In the genomic region with DNA sequence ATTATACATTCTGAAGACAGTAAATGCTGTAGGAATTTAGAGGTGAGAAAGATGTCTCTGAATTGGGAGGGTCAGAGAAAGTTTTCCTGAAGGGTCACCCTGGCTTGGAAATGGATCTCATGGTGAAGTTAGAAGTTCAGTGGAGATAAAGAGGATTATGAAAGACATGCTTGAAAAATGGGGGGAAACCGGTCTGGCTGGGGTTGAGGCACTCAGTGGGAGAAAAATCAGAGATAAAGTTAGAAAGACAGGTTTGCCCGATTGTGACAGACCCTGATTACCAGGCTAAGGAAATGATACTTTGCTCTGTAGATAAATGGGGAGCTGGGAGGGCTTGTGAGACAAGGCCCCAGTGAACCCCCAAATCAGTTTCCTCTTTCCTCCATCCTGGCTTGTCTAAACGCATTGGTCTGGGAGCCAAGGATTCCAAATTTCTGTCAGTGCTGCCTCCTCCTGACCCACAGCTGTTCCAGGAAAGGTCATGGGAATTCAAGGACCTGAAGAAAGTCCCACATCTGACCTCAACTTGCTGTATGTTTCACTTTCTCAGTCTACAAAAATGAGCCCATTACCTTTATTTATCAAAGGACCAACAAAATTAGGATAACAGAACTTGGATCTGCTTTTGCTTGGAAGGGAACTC, we compare ENCODE assay signal across 11 cellular contexts. TPM values are rescaled to one million over a fixed set of nuclear protein-coding genes. Genes with fewer than 3 reads are reported as not detected.
DNase-seq lines count a peak whose midpoint lies in the region; ATAC-seq and TF ChIP-seq lines count a peak whose summit lies in the region.
"Had no signal": no experiment of that assay in that cellular context is flagged by ENCODE, and none has a peak within 500 bp of the region (broad histone marks: within the 10 kb centered on the region; RNA-seq: fewer than 3 reads in every experiment).

No MANE protein-coding gene starts in this region.

- no peak for TF ChIP-seq CTCF in PC-9 (conservative IDR thresholded peaks at IDR 0.05)
- TF ChIP-seq CTCF in heart right ventricle (IDR thresholded peaks at IDR 0.05) = peak in 3 of 9 donors; percentile 12 to 25 (median 17)
- no peak for TF ChIP-seq CTCF in parathyroid adenoma (IDR thresholded peaks at IDR 0.05)
- TF ChIP-seq CTCF in GM13977 (IDR thresholded peaks at IDR 0.05; ENCODE audit: extremely low read depth, insufficient read depth, missing control alignments) = no peak
- no peak for TF ChIP-seq CTCF in foreskin fibroblast (IDR thresholded peaks at IDR 0.05; ENCODE audit: low read depth, low read length)

- H3K4me2 ChIP-seq in PC-9 (0 out of 2 replicates have a peak overlapping the region, but pooled peaks have one; percentile 16), parathyroid adenoma (ENCODE audit: low read length) (no peak overlapping the region)

- no TSS peak for BruUV-seq in PC-9 (replicated peaks; lab: Mats Ljungman, UMichigan)

- H3K36me3 ChIP-seq in PC-9 (ENCODE audit: low read depth) (no peaks in the 10 kb centered on the region), heart right ventricle (no peaks in the 10 kb centered on the region), parathyroid adenoma (ENCODE audit: control insufficient read depth, insufficient read depth, low read length) (no peaks in the 10 kb centered on the region)

- H3K9me3 ChIP-seq in PC-9 (ENCODE audit: insufficient read depth, low read depth) (no peaks in the 10 kb centered on the region), heart right ventricle (no peaks in the 10 kb centered on the region), parathyroid adenoma (ENCODE audit: control insufficient read depth, low read length) (no peaks in the 10 kb centered on the region)

- WGBS in heart right ventricle, 2 donors = 17 to 34% methylated on average over 3 of the region's 3 CpGs

- no peaks in the 10 kb centered on the region for H4K20me1 ChIP-seq in PC-9 (ENCODE audit: insufficient read depth)

- intact Hi-C loops in PC-9 (cut with micrococcal nuclease; ENCODE audit: unreplicated experiment) (no loop called here), heart right ventricle (cut with DNase I) (loop anchor here in 5 of 10 donors (1.0 to 2.0 kb wide), 5 partner anchors 13 to 182 kb away; a partner anchor contains a TSS)

- in situ Hi-C loops in GM13977 (cut with MboI; ENCODE audit: low pct_unique_long_range_greater_than_20kb, low sequenced_read_pairs, unreplicated experiment) = no loop called here

- ATAC-seq in heart right ventricle = peak; percentile 23 to 61 (median 44)

- H3K4me3 ChIP-seq in PC-9 = no peak overlapping the region
- H3K4me3 ChIP-seq in heart right ventricle = peak overlapping the region in 2 of 10 donors; percentile 13 to 19
- H3K4me3 ChIP-seq in parathyroid adenoma (ENCODE audit: low read depth, low read length) = no peak overlapping the region
- H3K4me3 ChIP-seq in foreskin fibroblast (ENCODE audit: low read depth in 1 of 2, low read length in 2 of 2) = no peak overlapping the region

- H2AFZ ChIP-seq in PC-9 (no peak overlapping the region), parathyroid adenoma (peak overlapping the region; percentile 61)

- no peaks in the 10 kb centered on the region for H3K9me2 ChIP-seq in PC-9 (ENCODE audit: insufficient read depth)

- no peaks in the 10 kb centered on the region; the same call in 1 of the 2 replicates for H3K27me3 ChIP-seq in PC-9 (ENCODE audit: insufficient read depth, low read depth)
- H3K27me3 ChIP-seq in heart right ventricle = no peaks in the 10 kb centered on the region
- H3K27me3 ChIP-seq in parathyroid adenoma (ENCODE audit: control insufficient read depth, insufficient read depth, low read length) = no peaks in the 10 kb centered on the region

- DNase-seq in PC-9 = peak in 1 of 2 experiments; percentile 35
- peak in 1 of 2 donors; percentile 42 for DNase-seq in heart right ventricle
- no peak for DNase-seq in GM13977 (ENCODE audit: low spot score)
- DNase-seq in foreskin fibroblast = no peak
- no peak for DNase-seq in stimulated activated CD4-positive, alpha-beta T cell treated with anti-CD3 and anti-CD28 coated beads, Interleukin-1b, Interleukin-23, amount 100 ng/mL, for 48 hours
- DNase-seq: activated T-cell treated with anti-CD3 and anti-CD28 coated beads for 4 hours, cerebellar nuclear complex, NCI-H1105 treated with DMSO at 0.1 percent for 48 hours, T-helper 2 cell had no signal

- no peak overlapping the region for H3K9ac ChIP-seq in parathyroid adenoma

- H3F3A ChIP-seq in PC-9 (ENCODE audit: insufficient read depth, low read depth) = peaks cover 2% of the 10 kb centered on the region; the same call in 1 of the 2 replicates

- peaks cover 3% of the 10 kb centered on the region for H3K4me1 ChIP-seq in PC-9 (replicated peaks; ENCODE audit: insufficient read depth)
- peaks cover 13 to 44% (median 30%) of the 10 kb centered on the region in 9 donors for H3K4me1 ChIP-seq in heart right ventricle
- peaks cover 61% of the 10 kb centered on the region for H3K4me1 ChIP-seq in parathyroid adenoma

- H3K79me2 ChIP-seq in PC-9 (ENCODE audit: low read depth) (no peaks in the 10 kb centered on the region), parathyroid adenoma (no peaks in the 10 kb centered on the region)

- CTCF ChIA-PET in PC-9 (lab: Charles Lee) = no interaction called here

- POLR2A ChIA-PET in PC-9 (lab: Charles Lee; ENCODE audit: unreplicated experiment) = no interaction called here

- H3K27ac ChIP-seq in PC-9 (no peak overlapping the region), heart right ventricle (peak overlapping the region in 9 of 10 donors; percentile 63 to 87 (median 77)), parathyroid adenoma (peak overlapping the region; percentile 87)

RNA-seq across cellular contexts. Expression of a gene that starts 3.6 kb away (rescaled TPM):
- total RNA-seq in PC-9 (2021) (not detected in 2 replicates), heart right ventricle (not detected)
- under 1 TPM in 1 of 2 donors, not detected in 1; 0.03 TPM for polyA plus RNA-seq in heart right ventricle
- total RNA-seq: renal cortical epithelial cell had no signal

RNA-seq across cellular contexts. Expression of a gene that starts 3.9 kb away (rescaled TPM):
- not detected in 2 replicates for total RNA-seq in PC-9 (2021)
- not detected for total RNA-seq in heart right ventricle
- not detected for polyA plus RNA-seq in heart right ventricle
- total RNA-seq: renal cortical epithelial cell had no signal

RNA-seq across cellular contexts. Expression of a gene that starts 8.5 kb away (rescaled TPM):
- total RNA-seq in PC-9 (2021) (not detected in 2 replicates), heart right ventricle (1 to 10 TPM in 5 of 10 donors, under 1 TPM in 5; 0.28 to 3.2 (median 0.91) TPM)
- polyA plus RNA-seq in heart right ventricle = 1 to 10 TPM in 1 of 2 donors, under 1 TPM in 1; 0.75 to 1.1 TPM
- total RNA-seq: renal cortical epithelial cell had no signal

RNA-seq across cellular contexts. Expression of a gene that starts 13.7 kb away (rescaled TPM):
- total RNA-seq in PC-9 (2021) (12.2 and 14.6 TPM in 2 replicates), heart right ventricle (100 to 1,000 TPM; 242 to 420 (median 299) TPM)
- 100 to 1,000 TPM; 286 to 293 TPM for polyA plus RNA-seq in heart right ventricle

RNA-seq across cellular contexts. Expression of a gene that starts 19.1 kb away (rescaled TPM):
- total RNA-seq in PC-9 (2021) = not detected in 2 replicates
- not detected for total RNA-seq in heart right ventricle
- polyA plus RNA-seq in heart right ventricle = not detected
- total RNA-seq: renal cortical epithelial cell had no signal
